8 cellular contexts compared by ENCODE assay signal in the genomic region with DNA sequence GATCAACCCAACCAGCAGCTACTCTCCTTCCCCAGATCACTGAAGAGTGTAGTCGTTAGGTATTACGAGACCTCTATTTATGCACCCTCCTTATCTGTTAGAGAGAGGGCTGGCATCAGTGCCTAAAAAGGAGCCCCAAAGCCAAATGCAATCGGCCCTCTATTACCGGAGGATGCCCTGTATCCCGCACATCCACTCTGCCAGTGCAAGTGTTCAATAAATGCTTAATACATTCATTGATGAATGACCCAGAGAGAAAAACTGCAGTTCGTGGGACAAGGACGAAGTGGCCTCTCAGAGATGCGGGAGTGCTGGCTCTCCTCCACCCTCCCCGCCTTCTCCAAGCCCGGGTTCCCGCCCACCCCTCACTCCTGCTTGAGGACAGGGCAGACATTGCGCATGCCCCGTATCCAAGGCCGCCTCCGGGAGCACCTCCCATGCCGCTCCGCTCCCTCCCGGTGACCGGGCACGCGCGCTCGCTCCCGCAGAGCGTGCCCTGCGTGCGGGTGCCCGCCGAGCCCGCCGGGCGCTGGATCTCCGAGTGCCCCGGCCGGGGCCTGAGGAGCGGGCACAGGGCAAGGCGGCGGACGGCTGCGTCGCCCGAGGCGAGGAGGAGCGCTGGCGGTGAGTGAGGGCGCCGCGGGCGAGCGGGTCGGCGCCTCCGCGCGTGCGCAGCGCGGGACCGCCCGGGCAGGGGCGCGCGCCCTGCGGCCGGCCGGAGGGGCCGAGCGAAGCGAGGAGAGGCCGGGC. TPM values are rescaled to one million over a fixed set of nuclear protein-coding genes. Genes with fewer than 3 reads are reported as not detected.
DNase-seq lines count a peak whose midpoint lies in the region; ATAC-seq, FAIRE-seq and TF ChIP-seq lines count a peak whose summit lies in the region.

No MANE protein-coding gene starts in this region.

- no peaks in the 10 kb centered on the region for H3K36me3 ChIP-seq in BJ (ENCODE audit: control insufficient read depth, insufficient read depth, low read length)
- no peaks in the 10 kb centered on the region for H3K36me3 ChIP-seq in gastroesophageal sphincter
- no peaks in the 10 kb centered on the region for H3K36me3 ChIP-seq in neural cell (ENCODE audit: insufficient read depth, low read length)

- peak overlapping the region; percentile 34 for H3K4me3 Mint-ChIP-seq in activated T-helper 17 cell treated with anti-CD3 and anti-CD28 coated beads, Interleukin-2, amount 50 U/mL, for 72 hours

- ATAC-seq in GM19328 (IDR thresholded peaks at IDR 0.05; ENCODE audit: unreplicated experiment) = peak; percentile 48
- peak; percentile 65 for ATAC-seq in activated T-helper 17 cell treated with anti-CD3 and anti-CD28 coated beads, Interleukin-2, amount 50 U/mL, for 72 hours (replicated peaks)
- ATAC-seq in gastroesophageal sphincter = peak; percentile 93

- H3F3A ChIP-seq in neural cell (ENCODE audit: insufficient read depth, low read length, poor library complexity, severe bottlenecking) = no peaks in the 10 kb centered on the region

- CTCF ChIA-PET in BJ (lab: Yijun Ruan, JAX) = no interaction called here

- peak overlapping the region; percentile 70 for H3K4me2 ChIP-seq in neural cell (ENCODE audit: low read length)

- TF ChIP-seq EP300 in gastroesophageal sphincter (IDR thresholded peaks at IDR 0.05) (no peak), neural cell (conservative IDR thresholded peaks at IDR 0.05; ENCODE audit: poor library complexity, severe bottlenecking) (peak; percentile 25)

- H3K9me2 ChIP-seq in neural cell (ENCODE audit: insufficient read depth, low read length) = no peaks in the 10 kb centered on the region

- POLR2A ChIA-PET in BJ (lab: Charles Lee) = no interaction called here

- H3K27ac ChIP-seq in gastroesophageal sphincter (peak overlapping the region; percentile 73 to 97 (median 96)), neural cell (ENCODE audit: low read length) (peak overlapping the region; percentile 25), temporal lobe (ENCODE audit: low read depth, low read length) (peak overlapping the region; percentile 91)

- H2AFZ ChIP-seq in neural cell (ENCODE audit: low read depth, low read length) = peak overlapping the region; percentile 80

- peaks cover 4% of the 10 kb centered on the region for H4K20me1 ChIP-seq in neural cell (ENCODE audit: insufficient read depth)

- peak; percentile 40 to 78 for TF ChIP-seq POLR2A in gastroesophageal sphincter (IDR thresholded peaks at IDR 0.05)

- H3K27me3 ChIP-seq in BJ (ENCODE audit: control insufficient read depth, insufficient read depth, low read length) (no peaks in the 10 kb centered on the region), gastroesophageal sphincter (no peaks in the 10 kb centered on the region), neural cell (ENCODE audit: insufficient read depth, low read depth, low read length) (no peaks in the 10 kb centered on the region)

- H3K9me3 ChIP-seq in gastroesophageal sphincter (no peaks in the 10 kb centered on the region), neural cell (ENCODE audit: low read length) (no peaks in the 10 kb centered on the region)

- 0% methylated on average over 3 to 9 of the region's 70 CpGs for WGBS in gastroesophageal sphincter (ENCODE audit: low coverage in 1 of 2), 2 donors

- no peaks in the 10 kb centered on the region for H3K36me3 Mint-ChIP-seq in activated T-helper 17 cell treated with anti-CD3 and anti-CD28 coated beads, Interleukin-2, amount 50 U/mL, for 72 hours (ENCODE audit: low read depth)

- H3K9ac ChIP-seq in neural cell (ENCODE audit: low read length) = peak overlapping the region; percentile 66

- peak overlapping the region; percentile 56 for H3K4me3 ChIP-seq in BJ (ENCODE audit: low read depth, low read length)
- H3K4me3 ChIP-seq in gastroesophageal sphincter = peak overlapping the region; percentile 61 to 89
- H3K4me3 ChIP-seq in neural cell (ENCODE audit: low read length) = peak overlapping the region; percentile 81

- H3K4me1 Mint-ChIP-seq in activated T-helper 17 cell treated with anti-CD3 and anti-CD28 coated beads, Interleukin-2, amount 50 U/mL, for 72 hours = no peaks in the 10 kb centered on the region

- TF ChIP-seq CTCF in BJ (IDR thresholded peaks at IDR 0.05; ENCODE audit: insufficient read depth, low read depth, low read length) (no peak), gastroesophageal sphincter (IDR thresholded peaks at IDR 0.05) (peak in 2 of 4 experiments; percentile 35 to 37), neural cell (IDR thresholded peaks at IDR 0.05; ENCODE audit: poor library complexity, severe bottlenecking) (peak; percentile 45)

- H3K27ac Mint-ChIP-seq in activated T-helper 17 cell treated with anti-CD3 and anti-CD28 coated beads, Interleukin-2, amount 50 U/mL, for 72 hours = no peak overlapping the region

- peaks cover 42% of the 10 kb centered on the region for H3K79me2 ChIP-seq in neural cell (replicated peaks; ENCODE audit: insufficient read depth, low read length)

- peak; percentile 59 for TF ChIP-seq RAD21 in neural cell (conservative IDR thresholded peaks at IDR 0.05)

- peaks cover 0 to 31% (median 4%) of the 10 kb centered on the region in 3 donors for H3K4me1 ChIP-seq in gastroesophageal sphincter

- FAIRE-seq in HTR-8/SVneo (lab: Jason Lieb, UNC) = peak; percentile 96

- peaks cover 4% of the 10 kb centered on the region for H3K9me3 Mint-ChIP-seq in activated T-helper 17 cell treated with anti-CD3 and anti-CD28 coated beads, Interleukin-2, amount 50 U/mL, for 72 hours

- H3K27me3 Mint-ChIP-seq in activated T-helper 17 cell treated with anti-CD3 and anti-CD28 coated beads, Interleukin-2, amount 50 U/mL, for 72 hours = peaks cover 28% of the 10 kb centered on the region

- DNase-seq in BJ (ENCODE audit: low read depth) (peak; percentile 43), HTR-8/SVneo (ENCODE audit: insufficient read length, low spot score) (peak; percentile 90), NOMO-1 treated with dmso at 0.1 percent for 144 hours (lab: John Stamatoyannopoulos, UW; ENCODE audit: unreplicated experiment) (peak; percentile 58)

TF ChIP-seq in neural cell, 6 proteins besides CTCF, POLR2A, EP300 and RAD21:
- TF ChIP-seq, protein P1, sequence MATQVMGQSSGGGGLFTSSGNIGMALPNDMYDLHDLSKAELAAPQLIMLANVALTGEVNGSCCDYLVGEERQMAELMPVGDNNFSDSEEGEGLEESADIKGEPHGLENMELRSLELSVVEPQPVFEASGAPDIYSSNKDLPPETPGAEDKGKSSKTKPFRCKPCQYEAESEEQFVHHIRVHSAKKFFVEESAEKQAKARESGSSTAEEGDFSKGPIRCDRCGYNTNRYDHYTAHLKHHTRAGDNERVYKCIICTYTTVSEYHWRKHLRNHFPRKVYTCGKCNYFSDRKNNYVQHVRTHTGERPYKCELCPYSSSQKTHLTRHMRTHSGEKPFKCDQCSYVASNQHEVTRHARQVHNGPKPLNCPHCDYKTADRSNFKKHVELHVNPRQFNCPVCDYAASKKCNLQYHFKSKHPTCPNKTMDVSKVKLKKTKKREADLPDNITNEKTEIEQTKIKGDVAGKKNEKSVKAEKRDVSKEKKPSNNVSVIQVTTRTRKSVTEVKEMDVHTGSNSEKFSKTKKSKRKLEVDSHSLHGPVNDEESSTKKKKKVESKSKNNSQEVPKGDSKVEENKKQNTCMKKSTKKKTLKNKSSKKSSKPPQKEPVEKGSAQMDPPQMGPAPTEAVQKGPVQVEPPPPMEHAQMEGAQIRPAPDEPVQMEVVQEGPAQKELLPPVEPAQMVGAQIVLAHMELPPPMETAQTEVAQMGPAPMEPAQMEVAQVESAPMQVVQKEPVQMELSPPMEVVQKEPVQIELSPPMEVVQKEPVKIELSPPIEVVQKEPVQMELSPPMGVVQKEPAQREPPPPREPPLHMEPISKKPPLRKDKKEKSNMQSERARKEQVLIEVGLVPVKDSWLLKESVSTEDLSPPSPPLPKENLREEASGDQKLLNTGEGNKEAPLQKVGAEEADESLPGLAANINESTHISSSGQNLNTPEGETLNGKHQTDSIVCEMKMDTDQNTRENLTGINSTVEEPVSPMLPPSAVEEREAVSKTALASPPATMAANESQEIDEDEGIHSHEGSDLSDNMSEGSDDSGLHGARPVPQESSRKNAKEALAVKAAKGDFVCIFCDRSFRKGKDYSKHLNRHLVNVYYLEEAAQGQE (IDR thresholded peaks at IDR 0.05; ENCODE audit: borderline replicate concordance) = no peak
- no peak for TF ChIP-seq EZH2 (IDR thresholded peaks at IDR 0.05; ENCODE audit: borderline replicate concordance, insufficient read depth, low read length, poor library complexity, severe bottlenecking)
- peak; percentile 65 for TF ChIP-seq MXI1 (conservative IDR thresholded peaks at IDR 0.05; ENCODE audit: poor library complexity, severe bottlenecking)
- TF ChIP-seq SMC3 (conservative IDR thresholded peaks at IDR 0.05; ENCODE audit: poor library complexity) = peak; percentile 31
- TF ChIP-seq TAF1 (IDR thresholded peaks at IDR 0.05; ENCODE audit: low read depth) = no peak
- peak; percentile 67 for TF ChIP-seq POLR2AphosphoS5 (IDR thresholded peaks at IDR 0.05)

RNA-seq across cellular contexts. Expression of a gene that starts 27.2 kb away (rescaled TPM):
- 21.3 and 30.2 TPM in 2 replicates for polyA plus RNA-seq in BJ (2011; rRNA removed)
- 28.1 and 29.2 TPM in 2 replicates for polyA minus RNA-seq in BJ (2011; rRNA and poly(A)+ RNA removed)
- 1 to 10 TPM; 1.2 to 2.1 TPM for total RNA-seq in activated T-helper 17 cell treated with anti-CD3 and anti-CD28 coated beads, Interleukin-2, amount 50 U/mL, for 72 hours
- total RNA-seq in gastroesophageal sphincter = 10 to 100 TPM; 25.9 to 87.8 (median 34.8) TPM
- 86.6 and 90.0 TPM in 2 replicates for polyA plus RNA-seq in neural cell
- 128 and 146 TPM in 2 replicates for polyA minus RNA-seq in neural cell
- 25.6 TPM for total RNA-seq in temporal lobe

Comparison
In these comparisons a context has a peak if more than half of its experiments do, and no peak if none do; other contexts are left out.
1. Peak in every context shown above with its lines: DNase-seq, ATAC-seq, H3K4me3 ChIP-seq and H3K27ac ChIP-seq.
2. H3K27ac ChIP-seq: peak in every context shown above with its lines; median percentile 96 in gastroesophageal sphincter; 91 in temporal lobe; 25 in neural cell.